In genomic region chr1:184563308-184563707, GRCh38 we compare ENCODE assay signal across 8 cellular contexts.
DNase-seq lines count a peak whose midpoint lies in the region; ATAC-seq and TF ChIP-seq lines count a peak whose summit lies in the region.

No MANE protein-coding gene starts in this region.

- no peaks in the 10 kb centered on the region for H3K27me3 Mint-ChIP-seq in MCF 10A (ENCODE audit: insufficient read depth, unreplicated experiment)

- CTCF ChIA-PET in MCF 10A (lab: Yijun Ruan, JAX): interaction anchor here (0.5 to 2.3 kb wide), 26 partner anchors 9 to 492 kb away, joined by 3 to 11 read pairs (median 4); partner anchors contain the start of gene C1orf21

- POLR2A ChIA-PET in MCF 10A (lab: Yijun Ruan, JAX): interaction anchor here (0.6 to 2.4 kb wide), 8 partner anchors 38 to 264 kb away, joined by 3 to 9 read pairs (median 3); partner anchors contain the start of gene C1orf21

- H3K9me3 ChIP-seq in lung (ENCODE audit: control insufficient read depth in 2 of 2, insufficient read depth in 1 of 2, low read length in 1 of 2): no peaks in the 10 kb centered on the region

- DNase-seq in EL: peak; percentile 11
- DNase-seq in NCI-H2081 (lab: John Stamatoyannopoulos, UW): peak; percentile 36 to 72
- peak; percentile 56 for DNase-seq in MCF 10A (ENCODE audit: unreplicated experiment)
- DNase-seq in lung (ENCODE audit: low spot score): no peak
- no peak for DNase-seq in islet precursor cell
- DNase-seq in H4 (ENCODE audit: low spot score): no peak

- no peak overlapping the region for H3K27ac Mint-ChIP-seq in MCF 10A (ENCODE audit: low read depth, unreplicated experiment)

- BruUV-seq in MCF 10A (replicated peaks; lab: Mats Ljungman, UMichigan): no TSS peak

- H3K4me3 ChIP-seq in lung: no peak overlapping the region

- H3K4me1 Mint-ChIP-seq in MCF 10A (ENCODE audit: insufficient read depth, unreplicated experiment): peaks cover 32% of the 10 kb centered on the region

- TF ChIP-seq CTCF in MCF 10A (IDR thresholded peaks at IDR 0.05; ENCODE audit: unreplicated experiment): peak; percentile 57
- TF ChIP-seq CTCF in lung (IDR thresholded peaks at IDR 0.05; ENCODE audit: control extremely low read depth, extremely low read depth): peak; percentile 47

- H3K9me3 Mint-ChIP-seq in MCF 10A (ENCODE audit: unreplicated experiment): no peaks in the 10 kb centered on the region

- H3K4me1 ChIP-seq in lung (ENCODE audit: control insufficient read depth in 2 of 2, insufficient read depth in 2 of 2, low read length in 2 of 2): peaks cover 3 to 14% of the 10 kb centered on the region in 2 donors

- H3K36me3 ChIP-seq in lung (ENCODE audit: control insufficient read depth in 2 of 2, insufficient read depth in 2 of 2, low read length in 2 of 2): no peaks in the 10 kb centered on the region

- intact Hi-C loops in MCF 10A (cut with micrococcal nuclease): loop anchor here (1.0 to 5.0 kb wide), 6 partner anchors 101 to 906 kb away; no protein-coding TSS in a partner anchor

- H3K4me3 Mint-ChIP-seq in MCF 10A (ENCODE audit: unreplicated experiment): no peak overlapping the region

- 18 to 19% methylated on average over 1 of the region's 1 CpG for WGBS in lung, 2 donors

- no peaks in the 10 kb centered on the region for H3K27me3 ChIP-seq in lung (ENCODE audit: control insufficient read depth, insufficient read depth)

- H3K27ac ChIP-seq in lung (ENCODE audit: low read depth in 1 of 2, low read length in 1 of 2): no peak overlapping the region

- no peak for ATAC-seq in lung (ENCODE audit: insufficient read depth, low FRiP score)
- no peak for ATAC-seq in GM18861 (IDR thresholded peaks at IDR 0.05; ENCODE audit: unreplicated experiment)
- ATAC-seq in HG03521 (IDR thresholded peaks at IDR 0.05; ENCODE audit: unreplicated experiment): no peak

- no peaks in the 10 kb centered on the region for H3K36me3 Mint-ChIP-seq in MCF 10A (ENCODE audit: insufficient read depth, unreplicated experiment)

Comparison
In these comparisons a context has a peak if more than half of its experiments do, and no peak if none do; other contexts are left out.
1. DNase-seq: peak in EL (single experiment), NCI-H2081 (2 of 2) and MCF 10A (single experiment); none in lung (single experiment), islet precursor cell (single experiment) and H4 (single experiment).